8 cellular contexts compared by ENCODE assay signal in genomic region chr16:67883872-67884261, GRCh38. TPM values are rescaled to one million over a fixed set of nuclear protein-coding genes. Genes with fewer than 3 reads are reported as not detected.
DNase-seq lines count a peak whose midpoint lies in the region; ATAC-seq, FAIRE-seq and TF ChIP-seq lines count a peak whose summit lies in the region.

No MANE protein-coding gene starts in this region.

- no peak overlapping the region for H3K9ac ChIP-seq in SK-N-SH

- H3K79me2 ChIP-seq in SK-N-SH (ENCODE audit: insufficient read depth): no peaks in the 10 kb centered on the region

- 17% methylated on average over 6 of the region's 11 CpGs for WGBS in SK-N-SH (ENCODE audit: low lambda C conversion rate)

- H3K4me1 ChIP-seq in SK-N-SH (ENCODE audit: control insufficient read depth in 1 of 2, insufficient read depth in 2 of 2, low read depth in 1 of 2, low read length in 1 of 2): peaks cover 7 to 13% of the 10 kb centered on the region in 2 experiments; a peak in 2 of 4 replicates

- no peaks in the 10 kb centered on the region for H3K9me3 Mint-ChIP-seq in activated naive CD4-positive, alpha-beta T cell treated with anti-CD3 and anti-CD28 coated beads, Interleukin-2, amount 50 U/mL, for 72 hours

- peak; percentile 71 for TF ChIP-seq RAD21 in SK-N-SH (IDR thresholded peaks at IDR 0.05; ENCODE audit: low read length)

- CTCF ChIA-PET in SK-N-SH (lab: Yijun Ruan, JAX): interaction anchor here (0.6 to 22.4 kb wide), 40 partner anchors 8 to 363 kb away, joined by 3 to 564 read pairs (median 5); partner anchors contain the start of genes CTRL, DDX28, DUS2 and EDC4

- no peak overlapping the region for H3K27ac ChIP-seq in SK-N-SH (ENCODE audit: low read depth in 2 of 2, low read length in 1 of 2)

- no peaks in the 10 kb centered on the region for H3K9me3 ChIP-seq in SK-N-SH

- no peak for TF ChIP-seq EP300 in SK-N-SH (IDR thresholded peaks at IDR 0.05; ENCODE audit: borderline replicate concordance in 1 of 2, low read depth in 1 of 2, low read length in 1 of 2)

- H4K20me1 ChIP-seq in SK-N-SH (ENCODE audit: insufficient read depth): peaks cover 12% of the 10 kb centered on the region

- H2AFZ ChIP-seq in SK-N-SH (ENCODE audit: low read depth): no peak overlapping the region

- H3K36me3 Mint-ChIP-seq in activated naive CD4-positive, alpha-beta T cell treated with anti-CD3 and anti-CD28 coated beads, Interleukin-2, amount 50 U/mL, for 72 hours: peaks cover 0 to 7% of the 10 kb centered on the region in 2 donors

- H3K4me3 ChIP-seq in AG09309 (ENCODE audit: control insufficient read depth, low read depth, low read length): no peak overlapping the region
- no peak overlapping the region for H3K4me3 ChIP-seq in SK-N-SH (ENCODE audit: low read depth in 2 of 2, low read length in 1 of 2)

- DNase-seq in AG09309 (ENCODE audit: low read depth) (no peak), H54 (ENCODE audit: insufficient read length, low spot score) (peak; percentile 49), SK-N-SH (peak; percentile 90), left ventricle myocardium superior (peak; percentile 79)
- DNase-seq in activated naive CD4-positive, alpha-beta T cell treated with anti-CD3 and anti-CD28 coated beads, Interleukin-2, amount 50 U/mL, for 72 hours (ENCODE audit: low spot score in 2 of 2): peak; percentile 68 to 85
- DNase-seq in stimulated activated CD4-positive, alpha-beta T cell treated with anti-CD3 and anti-CD28 coated beads, Interleukin-12 subunit alpha, Interleukin-12 subunit beta, amount 100 ng/mL, for 4 hours: peak; percentile 78

- H3K27ac Mint-ChIP-seq in activated naive CD4-positive, alpha-beta T cell treated with anti-CD3 and anti-CD28 coated beads, Interleukin-2, amount 50 U/mL, for 72 hours: peak overlapping the region in 1 of 2 donors; percentile 81

- no peaks in the 10 kb centered on the region for H3K9me2 ChIP-seq in SK-N-SH

- peak; percentile 89 for TF ChIP-seq CTCF in AG09309 (IDR thresholded peaks at IDR 0.05; ENCODE audit: control insufficient read depth, insufficient read depth, low read depth, low read length, missing control alignments)
- peak; percentile 91 for TF ChIP-seq CTCF in SK-N-SH (IDR thresholded peaks at IDR 0.05)

- ATAC-seq in activated naive CD4-positive, alpha-beta T cell treated with anti-CD3 and anti-CD28 coated beads, Interleukin-2, amount 50 U/mL, for 72 hours: peak; percentile 83 to 86
- ATAC-seq in left ventricle myocardium superior: peak; percentile 26
- ATAC-seq in GM18861 (IDR thresholded peaks at IDR 0.05; ENCODE audit: unreplicated experiment): no peak
- no peak for ATAC-seq in HG03175 (IDR thresholded peaks at IDR 0.05; ENCODE audit: unreplicated experiment)

- peaks cover 9 to 60% of the 10 kb centered on the region in 2 experiments for H3K36me3 ChIP-seq in SK-N-SH (replicated peaks in 1 of 2; ENCODE audit: control insufficient read depth in 1 of 2, insufficient read depth in 2 of 2, low read length in 1 of 2)

- H3K4me2 ChIP-seq in SK-N-SH: no peak overlapping the region; the same call in 1 of the 2 replicates

- intact Hi-C loops in left ventricle myocardium superior (cut with micrococcal nuclease): no loop called here

- POLR2A ChIA-PET in SK-N-SH (lab: Yijun Ruan, JAX): interaction anchor here (1.7 to 3.5 kb wide), 4 partner anchors 11 to 51 kb away, joined by 5 to 12 read pairs (median 6); partner anchors contain the start of gene EDC4

- FAIRE-seq in H54 (lab: Jason Lieb, UNC): no peak

- H3K27me3 ChIP-seq in SK-N-SH (ENCODE audit: insufficient read depth): no peaks in the 10 kb centered on the region

- TF ChIP-seq POLR2A in H54 (IDR thresholded peaks at IDR 0.05; ENCODE audit: low read depth, low read length): no peak

- H3F3A ChIP-seq in SK-N-SH (replicated peaks; ENCODE audit: insufficient read depth): peaks cover 14% of the 10 kb centered on the region

TF ChIP-seq in SK-N-SH, 30 proteins besides CTCF, POLR2A, EP300 and RAD21:
- peak; percentile 76 for TF ChIP-seq SMC3 (IDR thresholded peaks at IDR 0.05; ENCODE audit: low read depth, low read length)
- TF ChIP-seq ELF1 (IDR thresholded peaks at IDR 0.05): no peak

RNA-seq across cellular contexts. Expression of gene NRN1L, which starts 0.8 kb away (rescaled TPM):
- 0.41 and 0.45 TPM in 2 replicates for polyA plus RNA-seq in SK-N-SH (2012; rRNA removed)
- 0.17 TPM in 1 of 2 replicates, not detected in the other for polyA plus RNA-seq in SK-N-SH (2012; cell fraction: cytosol; rRNA removed)
- polyA plus RNA-seq in SK-N-SH (2012; cell fraction: nucleus; rRNA removed): 2.1 and 2.6 TPM in 2 replicates
- total RNA-seq in activated naive CD4-positive, alpha-beta T cell treated with anti-CD3 and anti-CD28 coated beads, Interleukin-2, amount 50 U/mL, for 72 hours: under 1 TPM in 1 of 2 donors, not detected in 1; 0.78 TPM
- not detected for total RNA-seq in left ventricle myocardium superior

RNA-seq across cellular contexts. Expression of gene PSKH1, which starts 9.2 kb away (rescaled TPM):
- 30.1 and 31.4 TPM in 2 replicates for polyA plus RNA-seq in SK-N-SH (2012; rRNA removed)
- polyA plus RNA-seq in SK-N-SH (2012; cell fraction: cytosol; rRNA removed): 13.6 and 21.7 TPM in 2 replicates
- 23.8 and 24.6 TPM in 2 replicates for polyA plus RNA-seq in SK-N-SH (2012; cell fraction: nucleus; rRNA removed)
- total RNA-seq in activated naive CD4-positive, alpha-beta T cell treated with anti-CD3 and anti-CD28 coated beads, Interleukin-2, amount 50 U/mL, for 72 hours: 10 to 100 TPM in 1 of 2 donors, 1 to 10 TPM in 1; 3.5 to 11.6 TPM
- 18.1 TPM for total RNA-seq in left ventricle myocardium superior

RNA-seq across cellular contexts. Expression of gene EDC4, which starts 11.0 kb away (rescaled TPM):
- polyA plus RNA-seq in SK-N-SH (2012; rRNA removed): 38.0 and 45.1 TPM in 2 replicates
- polyA plus RNA-seq in SK-N-SH (2012; cell fraction: cytosol; rRNA removed): 15.1 and 23.7 TPM in 2 replicates
- polyA plus RNA-seq in SK-N-SH (2012; cell fraction: nucleus; rRNA removed): 221 and 269 TPM in 2 replicates
- 100 to 1,000 TPM; 108 to 117 TPM for total RNA-seq in activated naive CD4-positive, alpha-beta T cell treated with anti-CD3 and anti-CD28 coated beads, Interleukin-2, amount 50 U/mL, for 72 hours
- 31.8 TPM for total RNA-seq in left ventricle myocardium superior

RNA-seq across cellular contexts. Expression of gene CENPT, which starts 36.4 kb away (rescaled TPM):
- 48.6 and 57.6 TPM in 2 replicates for polyA plus RNA-seq in SK-N-SH (2012; rRNA removed)
- 16.2 and 20.0 TPM in 2 replicates for polyA plus RNA-seq in SK-N-SH (2012; cell fraction: cytosol; rRNA removed)
- polyA plus RNA-seq in SK-N-SH (2012; cell fraction: nucleus; rRNA removed): 386 and 453 TPM in 2 replicates
- 10 to 100 TPM; 49.5 to 86.4 TPM for total RNA-seq in activated naive CD4-positive, alpha-beta T cell treated with anti-CD3 and anti-CD28 coated beads, Interleukin-2, amount 50 U/mL, for 72 hours
- total RNA-seq in left ventricle myocardium superior: 20.8 TPM

RNA-seq across cellular contexts. Expression of gene NUTF2, which starts 37.1 kb away (rescaled TPM):
- 287 and 449 TPM in 2 replicates for polyA plus RNA-seq in SK-N-SH (2012; rRNA removed)
- 299 and 302 TPM in 2 replicates for polyA plus RNA-seq in SK-N-SH (2012; cell fraction: cytosol; rRNA removed)
- 237 and 239 TPM in 2 replicates for polyA plus RNA-seq in SK-N-SH (2012; cell fraction: nucleus; rRNA removed)
- 100 to 1,000 TPM; 111 to 160 TPM for total RNA-seq in activated naive CD4-positive, alpha-beta T cell treated with anti-CD3 and anti-CD28 coated beads, Interleukin-2, amount 50 U/mL, for 72 hours
- 84.4 TPM for total RNA-seq in left ventricle myocardium superior

Comparison
In these comparisons a context has a peak if more than half of its experiments do, and no peak if none do; other contexts are left out.
1. ATAC-seq: peak in activated naive CD4-positive, alpha-beta T cell treated with anti-CD3 and anti-CD28 coated beads, Interleukin-2, amount 50 U/mL, for 72 hours (2 of 2) and left ventricle myocardium superior (single experiment); none in GM18861 (single experiment) and HG03175 (single experiment).